27 cellular contexts compared by ENCODE assay signal in genomic region chr9:16616686-16617085, GRCh38.
DNase-seq lines count a peak whose midpoint lies in the region; ATAC-seq, FAIRE-seq and TF ChIP-seq lines count a peak whose summit lies in the region.
"Had no signal": no experiment of that assay in that cellular context is flagged by ENCODE, and none has a peak within 500 bp of the region (broad histone marks: within the 10 kb centered on the region; RNA-seq: fewer than 3 reads in every experiment).

No MANE protein-coding gene starts in this region.

- no peak overlapping the region for H3K18ac ChIP-seq in IMR-90 (ENCODE audit: low read depth, low read length)

- H2BK5ac ChIP-seq in IMR-90 (ENCODE audit: low read depth, low read length, poor library complexity, severe bottlenecking): peak overlapping the region; percentile 35

- CTCF ChIA-PET in A673 (lab: Charles Lee): interaction anchor here (0.6 kb wide), 1 partner anchor 187 kb away, joined by 4 read pairs; no protein-coding TSS in a partner anchor
- CTCF ChIA-PET in IMR-90 (lab: Yijun Ruan, JAX): no interaction called here

- peaks cover 3% of the 10 kb centered on the region for H3K9me1 ChIP-seq in IMR-90 (ENCODE audit: insufficient read depth, low read length)

- POLR2A ChIA-PET in A673 (lab: Charles Lee; ENCODE audit: low non-redundant PET) (no interaction called here), IMR-90 (lab: Charles Lee; ENCODE audit: unreplicated experiment) (no interaction called here)

- peak; percentile 4 for DNase-seq in A673 (ENCODE audit: low spot score)
- DNase-seq in H54 (ENCODE audit: insufficient read length, low spot score): no peak
- no peak for DNase-seq in IMR-90
- DNase-seq in NCI-H1417 treated with DMSO at 0.1 percent for 48 hours (lab: John Stamatoyannopoulos, UW): no peak
- DNase-seq in NCI-H2196 treated with DMSO at 0.1 percent for 48 hours (lab: John Stamatoyannopoulos, UW; ENCODE audit: unreplicated experiment): no peak
- DNase-seq: 8988T; AML-193; Caco-2; Calu3; CD4-positive, alpha-beta T cell; CD8-positive, alpha-beta T cell; DMS 273 treated with DMSO at 0.1 percent for 48 hours; DMS153; DMS53; DMS79; DND-41; EL; GDM1 had no signal

- no peak overlapping the region for H3K27ac ChIP-seq in A673 (ENCODE audit: low read depth, low read length, poor library complexity, severe bottlenecking)
- H3K27ac ChIP-seq in IMR-90 (ENCODE audit: insufficient read depth, low read length): no peak overlapping the region
- H3K27ac ChIP-seq: BLaER1 treated with 17β-estradiol and CSF1 and Interleukin-3, amounts not matched to agents 10 nM and 100 nM; C4-2B had no signal

- TF ChIP-seq POLR2A in H54 (IDR thresholded peaks at IDR 0.05; ENCODE audit: low read depth, low read length): no peak
- TF ChIP-seq POLR2A in IMR-90 (IDR thresholded peaks at IDR 0.05; ENCODE audit: low read depth, low read length): no peak

- no peak overlapping the region for H3K4ac ChIP-seq in IMR-90 (ENCODE audit: low read depth, low read length)

- dilution Hi-C loops in IMR-90 (cut with HindIII; ENCODE audit: low sequenced_read_pairs, unreplicated experiment): no loop called here

- no peak overlapping the region for H3K9ac ChIP-seq in IMR-90 (ENCODE audit: low read depth, low read length)
- H3K9ac ChIP-seq: BLaER1 treated with 17β-estradiol and CSF1 and Interleukin-3, amounts not matched to agents 10 nM and 100 nM had no signal

- in situ Hi-C loops in IMR-90 (cut with MboI; ENCODE audit: low sequenced_read_pairs): no loop called here

- H3K4me3 ChIP-seq in A673 (ENCODE audit: low read depth, low read length, poor library complexity, severe bottlenecking) (no peak overlapping the region), IMR-90 (ENCODE audit: insufficient read depth, low read depth, low read length) (no peak overlapping the region)
- H3K4me3 ChIP-seq: BLaER1 treated with 17β-estradiol and CSF1 and Interleukin-3, amounts not matched to agents 10 nM and 100 nM; GM12878 had no signal

- H3K79me1 ChIP-seq in IMR-90 (ENCODE audit: low read depth in 1 of 2, low read length in 2 of 2): peaks cover 20 to 59% of the 10 kb centered on the region in 2 experiments; a peak in 3 of 4 replicates

- no peaks in the 10 kb centered on the region for H3K36me3 ChIP-seq in A673 (ENCODE audit: insufficient read depth, low read length, poor library complexity, severe bottlenecking)
- H3K36me3 ChIP-seq in IMR-90 (ENCODE audit: control insufficient read depth, insufficient read depth, low read length): no peaks in the 10 kb centered on the region

- intact Hi-C loops in A673 (cut with micrococcal nuclease; ENCODE audit: unreplicated experiment): loop anchor here (10.0 kb wide), 1 partner anchor 732 kb away; no protein-coding TSS in a partner anchor
- intact Hi-C loops in IMR-90 (cut with micrococcal nuclease): no loop called here

- no peak overlapping the region for H2BK15ac ChIP-seq in IMR-90 (ENCODE audit: low read depth, low read length)

- no peak for ATAC-seq in IMR-90 (ENCODE audit: low read depth)
- no peak for ATAC-seq in GM18858 (IDR thresholded peaks at IDR 0.05; ENCODE audit: unreplicated experiment)
- ATAC-seq: CD8-positive, alpha-beta T cell; GM12878 had no signal

- H2AK5ac ChIP-seq in IMR-90 (ENCODE audit: low read depth, low read length): no peak overlapping the region

- no peak overlapping the region; the same call in 1 of the 2 replicates for H3K23ac ChIP-seq in IMR-90 (ENCODE audit: low read depth, low read length)

- no peak overlapping the region for H3K56ac ChIP-seq in IMR-90 (ENCODE audit: extremely low read depth, insufficient read depth, low read length)

- H4K20me1 ChIP-seq in IMR-90 (ENCODE audit: insufficient read depth, low read length): peaks cover 5% of the 10 kb centered on the region; the same call in 1 of the 2 replicates
- H4K20me1 ChIP-seq: BLaER1 treated with 17β-estradiol and CSF1 and Interleukin-3, amounts not matched to agents 10 nM and 100 nM had no signal

- H3K4me1 ChIP-seq in A673 (ENCODE audit: insufficient read depth, low read length, poor library complexity, severe bottlenecking): peaks cover 6% of the 10 kb centered on the region
- H3K4me1 ChIP-seq in IMR-90 (ENCODE audit: control insufficient read depth, insufficient read depth, low read length): peaks cover 17% of the 10 kb centered on the region
- H3K4me1 ChIP-seq: Caco-2 had no signal

- TF ChIP-seq CTCF in A673 (conservative IDR thresholded peaks at IDR 0.05; ENCODE audit: low read depth, low read length) (no peak), IMR-90 (conservative IDR thresholded peaks at IDR 0.05; ENCODE audit: low read depth, low read length) (no peak)

- WGBS in IMR-90 (ENCODE audit: extremely low coverage in 2 of 2, insufficient read length in 1 of 2), 2 experiments: no CpG with 5 or more reads among the region's 2 CpGs

- H2AK9ac ChIP-seq in IMR-90 (replicated peaks; ENCODE audit: low read depth, low read length, poor library complexity): no peak overlapping the region

- no peak overlapping the region for H2BK20ac ChIP-seq in IMR-90 (ENCODE audit: low read depth, low read length)

- BruUV-seq in A673 (replicated peaks; lab: Mats Ljungman, UMichigan) (no TSS peak), IMR-90 (replicated peaks; lab: Mats Ljungman, UMichigan) (no TSS peak)

- H3K27me3 ChIP-seq in A673 (replicated peaks; ENCODE audit: insufficient read depth, low read depth, low read length, poor library complexity) (no peaks in the 10 kb centered on the region), IMR-90 (ENCODE audit: control insufficient read depth, insufficient read depth, low read length) (no peaks in the 10 kb centered on the region)
- H3K27me3 ChIP-seq: BLaER1 treated with 17β-estradiol and CSF1 and Interleukin-3, amounts not matched to agents 10 nM and 100 nM had no signal

- no peaks in the 10 kb centered on the region for H3K9me3 ChIP-seq in A673 (ENCODE audit: low read depth, low read length, poor library complexity, severe bottlenecking)
- no peaks in the 10 kb centered on the region for H3K9me3 ChIP-seq in IMR-90 (ENCODE audit: control insufficient read depth, insufficient read depth, low read length)
- H3K9me3 ChIP-seq: Caco-2 had no signal

- TF ChIP-seq RAD21 in IMR-90 (IDR thresholded peaks at IDR 0.05; ENCODE audit: low read length): no peak

- H4K8ac ChIP-seq in IMR-90 (ENCODE audit: low read depth in 2 of 2, low read length in 2 of 2): no peak overlapping the region

- no peak overlapping the region for H2BK120ac ChIP-seq in IMR-90 (ENCODE audit: low read depth, low read length)

- H3K4me2 ChIP-seq in IMR-90 (ENCODE audit: low read depth, low read length): no peak overlapping the region
- H3K4me2 ChIP-seq: BLaER1 treated with 17β-estradiol and CSF1 and Interleukin-3, amounts not matched to agents 10 nM and 100 nM had no signal

- H4K5ac ChIP-seq in IMR-90 (ENCODE audit: low read depth, low read length): no peak overlapping the region

- FAIRE-seq in H54 (lab: Jason Lieb, UNC): peak; percentile 27
- FAIRE-seq: A204.1, D721Med, GM12878, GM12892, GM18507, GM19239 had no signal

- H4K91ac ChIP-seq in IMR-90 (ENCODE audit: insufficient read depth, low read depth, low read length): no peak overlapping the region

- H2AFZ ChIP-seq in IMR-90 (replicated peaks; ENCODE audit: low read length, poor library complexity): no peak overlapping the region

- H3K14ac ChIP-seq in IMR-90 (replicated peaks; ENCODE audit: low read depth, low read length): no peak overlapping the region

TF ChIP-seq in IMR-90, 13 proteins besides CTCF, POLR2A, EP300 and RAD21:
- no peak for TF ChIP-seq CEBPB (IDR thresholded peaks at IDR 0.05; ENCODE audit: low read depth, low read length)
- no peak for TF ChIP-seq FOS (IDR thresholded peaks at IDR 0.05; ENCODE audit: low read depth, low read length)
- TF ChIP-seq, protein P1, sequence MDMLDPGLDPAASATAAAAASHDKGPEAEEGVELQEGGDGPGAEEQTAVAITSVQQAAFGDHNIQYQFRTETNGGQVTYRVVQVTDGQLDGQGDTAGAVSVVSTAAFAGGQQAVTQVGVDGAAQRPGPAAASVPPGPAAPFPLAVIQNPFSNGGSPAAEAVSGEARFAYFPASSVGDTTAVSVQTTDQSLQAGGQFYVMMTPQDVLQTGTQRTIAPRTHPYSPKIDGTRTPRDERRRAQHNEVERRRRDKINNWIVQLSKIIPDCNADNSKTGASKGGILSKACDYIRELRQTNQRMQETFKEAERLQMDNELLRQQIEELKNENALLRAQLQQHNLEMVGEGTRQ (IDR thresholded peaks at IDR 0.05; ENCODE audit: low read depth, low read length): no peak
- TF ChIP-seq, protein P2, sequence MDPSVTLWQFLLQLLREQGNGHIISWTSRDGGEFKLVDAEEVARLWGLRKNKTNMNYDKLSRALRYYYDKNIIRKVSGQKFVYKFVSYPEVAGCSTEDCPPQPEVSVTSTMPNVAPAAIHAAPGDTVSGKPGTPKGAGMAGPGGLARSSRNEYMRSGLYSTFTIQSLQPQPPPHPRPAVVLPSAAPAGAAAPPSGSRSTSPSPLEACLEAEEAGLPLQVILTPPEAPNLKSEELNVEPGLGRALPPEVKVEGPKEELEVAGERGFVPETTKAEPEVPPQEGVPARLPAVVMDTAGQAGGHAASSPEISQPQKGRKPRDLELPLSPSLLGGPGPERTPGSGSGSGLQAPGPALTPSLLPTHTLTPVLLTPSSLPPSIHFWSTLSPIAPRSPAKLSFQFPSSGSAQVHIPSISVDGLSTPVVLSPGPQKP (IDR thresholded peaks at IDR 0.05; ENCODE audit: borderline replicate concordance, low read depth, low read length): no peak
